In the genomic region with DNA sequence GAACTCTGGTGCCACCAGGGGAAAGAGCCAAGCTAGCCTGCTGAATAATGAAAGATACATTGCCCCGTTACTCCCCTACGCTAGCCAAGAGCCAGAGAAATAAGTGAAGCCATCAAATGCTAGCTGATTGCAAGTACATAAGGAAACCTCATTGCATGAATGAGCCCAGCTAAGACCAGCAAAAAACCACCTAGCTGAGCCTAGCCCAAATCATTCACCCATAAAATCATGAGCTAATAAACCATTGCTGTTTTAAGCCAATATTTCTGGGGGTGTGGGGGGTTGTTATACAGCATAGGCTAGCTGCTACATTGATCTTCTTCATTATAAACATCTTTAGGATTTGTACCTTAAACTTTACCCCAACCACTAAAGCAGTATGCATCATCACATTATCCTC, we compare ENCODE assay signal across 36 cellular contexts. TPM values are rescaled to one million over a fixed set of nuclear protein-coding genes. Genes with fewer than 3 reads are reported as not detected.
"Had no signal": no experiment of that assay in that cellular context is flagged by ENCODE, and none has a peak within 500 bp of the region (broad histone marks: within the 10 kb centered on the region; RNA-seq: fewer than 3 reads in every experiment).

No MANE protein-coding gene starts in this region.

- H3K27me3 ChIP-seq: MG63 had no signal

- H3K9me3 ChIP-seq: MG63 had no signal

- DNase-seq: Karpas-422, Kasumi-1, MG63, MM.1S, MV-4-11, NCI-H1048, NCI-H1092, NCI-H1092 treated with DMSO at 0.1 percent for 48 hours, NCI-H1105, NCI-H1105 treated with DMSO at 0.1 percent for 48 hours, NCI-H1417, NCI-H1417 treated with DMSO at 0.1 percent for 48 hours, NCI-H1436, NCI-H1436 treated with DMSO at 0.1 percent for 48 hours, NCI-H146, NCI-H1694, NCI-H1694 treated with DMSO at 0.1 percent for 48 hours, NCI-H187, NCI-H187 treated with DMSO at 0.1 percent for 48 hours, NCI-H1930, NCI-H2029, NCI-H2029 treated with DMSO at 0.1 percent for 48 hours, NCI-H2081, NCI-H2081 treated with DMSO at 0.1 percent for 48 hours, NCI-H2107, NCI-H2171, NCI-H2171 treated with DMSO at 0.1 percent for 48 hours, NCI-H2227 treated with DMSO at 0.1 percent for 48 hours, NCI-H226, NCI-H345, NCI-H446, NCI-H446 treated with DMSO at 0.1 percent for 48 hours, NCI-H510A, NCI-H510A treated with DMSO at 0.1 percent for 48 hours had no signal

- H3K4me2 ChIP-seq: KMS-11 had no signal

- H3K36me3 ChIP-seq: MG63 had no signal

- H3K9ac ChIP-seq: KMS-11 had no signal

- H3K4me3 ChIP-seq: MG63 had no signal

- H3K27ac ChIP-seq: KMS-11 had no signal

RNA-seq across cellular contexts. Expression of a gene that starts 15.4 kb away (rescaled TPM):
- total RNA-seq: MCF 10A had no signal
